In genomic region chr17:45019177-45019711, GRCh38 we compare ENCODE assay signal across 1 cellular context.
A peak's percentile ranks its signal among the peaks of the same experiment; 100 is the strongest.
TF ChIP-seq lines count a peak whose summit lies in the region.

No MANE protein-coding gene starts in this region.

TF ChIP-seq in HEK293, 187 proteins besides CTCF, POLR2A, EP300 and RAD21 (continued from another document):
- peak; percentile 56 for TF ChIP-seq ZBTB26 (tag by site-specific recombination; optimal IDR thresholded peaks at IDR 0.05)
- TF ChIP-seq ZBTB20 (tag by site-specific recombination; IDR thresholded peaks at IDR 0.05): peak; percentile 13; the same call in 1 of the 2 replicates
- no peak for TF ChIP-seq TSHZ1 (tag by site-specific recombination; IDR thresholded peaks at IDR 0.05; ENCODE audit: borderline replicate concordance)
- no peak for TF ChIP-seq ZNF664 (tag by site-specific recombination; IDR thresholded peaks at IDR 0.05)
